10 cellular contexts compared by ENCODE assay signal in the genomic region with DNA sequence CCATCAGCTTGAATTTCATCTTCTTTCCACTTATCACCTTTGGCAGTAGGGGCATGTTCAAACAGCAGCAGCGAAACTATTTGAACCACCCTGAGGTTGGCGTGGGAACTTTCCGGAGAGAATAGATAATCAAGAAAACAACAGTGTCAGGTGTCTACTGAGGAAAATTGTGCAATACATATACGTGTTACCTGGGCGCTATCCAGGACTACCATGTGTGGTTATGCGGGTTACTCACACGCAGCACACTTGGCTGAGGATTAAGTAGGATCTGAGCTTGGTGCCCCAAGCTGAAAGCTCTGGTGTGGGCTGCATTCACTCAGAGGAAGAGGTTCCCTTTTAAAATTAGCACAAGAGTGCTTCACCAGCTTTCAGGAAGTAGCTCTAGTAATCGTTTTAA. TPM values are rescaled to one million over a fixed set of nuclear protein-coding genes. Genes with fewer than 3 reads are reported as not detected.
DNase-seq lines count a peak whose midpoint lies in the region; ATAC-seq and TF ChIP-seq lines count a peak whose summit lies in the region.
"Had no signal": no experiment of that assay in that cellular context is flagged by ENCODE, and none has a peak within 500 bp of the region (broad histone marks: within the 10 kb centered on the region; RNA-seq: fewer than 3 reads in every experiment).

No MANE protein-coding gene starts in this region.

- 57 to 64% (median 62%) methylated on average over 8 of the region's 8 CpGs for WGBS in heart left ventricle, 4 donors

- no peaks in the 10 kb centered on the region for H3K9me3 Mint-ChIP-seq in CD4-positive, CD25-positive, alpha-beta regulatory T cell

- in situ Hi-C loops in KBM-7 (cut with MboI; ENCODE audit: low pct_unique_long_range_greater_than_20kb, low sequenced_read_pairs), result no loop called here

- no peak for TF ChIP-seq CTCF in heart left ventricle (IDR thresholded peaks at IDR 0.05)

- no peaks in the 10 kb centered on the region for H3K9me3 ChIP-seq in CD4-positive, CD25-positive, alpha-beta regulatory T cell (ENCODE audit: control insufficient read depth in 2 of 2, low read length in 2 of 2)
- H3K9me3 ChIP-seq in heart left ventricle, result no peaks in the 10 kb centered on the region
- H3K9me3 ChIP-seq in effector memory CD4-positive, alpha-beta T cell (ENCODE audit: control insufficient read depth, low read length), result no peaks in the 10 kb centered on the region

- no peaks in the 10 kb centered on the region for H3K27me3 ChIP-seq in CD4-positive, CD25-positive, alpha-beta regulatory T cell (ENCODE audit: control insufficient read depth, insufficient read depth, low read length)
- peaks cover 0 to 12% (median 0%) of the 10 kb centered on the region in 9 donors for H3K27me3 ChIP-seq in heart left ventricle
- H3K27me3 ChIP-seq in effector memory CD4-positive, alpha-beta T cell (replicated peaks; ENCODE audit: control insufficient read depth, insufficient read depth, low read length, poor library complexity, severe bottlenecking), result no peaks in the 10 kb centered on the region

- H3K27me3 Mint-ChIP-seq in CD4-positive, CD25-positive, alpha-beta regulatory T cell, result peaks cover 20% of the 10 kb centered on the region

- no peaks in the 10 kb centered on the region for H3K36me3 Mint-ChIP-seq in CD4-positive, CD25-positive, alpha-beta regulatory T cell

- ATAC-seq in CD4-positive, CD25-positive, alpha-beta regulatory T cell (ENCODE audit: low read depth in 2 of 2), result peak in 1 of 2 donors; percentile 34
- no peak for ATAC-seq in heart left ventricle
- ATAC-seq in GM21737 (IDR thresholded peaks at IDR 0.05; ENCODE audit: unreplicated experiment), result no peak
- no peak for ATAC-seq in HG02759 (IDR thresholded peaks at IDR 0.05; ENCODE audit: unreplicated experiment)

- H3K4me3 Mint-ChIP-seq in CD4-positive, CD25-positive, alpha-beta regulatory T cell, result peak overlapping the region in 3 of 4 donors; percentile 48 to 73 (median 67)

- H3K36me3 ChIP-seq in CD4-positive, CD25-positive, alpha-beta regulatory T cell (ENCODE audit: control insufficient read depth, insufficient read depth, low read length), result no peaks in the 10 kb centered on the region
- H3K36me3 ChIP-seq in heart left ventricle, result no peaks in the 10 kb centered on the region
- H3K36me3 ChIP-seq in effector memory CD4-positive, alpha-beta T cell (ENCODE audit: control insufficient read depth, insufficient read depth, low read length), result no peaks in the 10 kb centered on the region

- H3K4me1 ChIP-seq in CD4-positive, CD25-positive, alpha-beta regulatory T cell (ENCODE audit: control insufficient read depth, insufficient read depth, low read length, poor library complexity, severe bottlenecking), result no peaks in the 10 kb centered on the region
- H3K4me1 ChIP-seq in heart left ventricle, result peaks cover 0 to 7% (median 0%) of the 10 kb centered on the region in 12 donors
- H3K4me1 ChIP-seq in effector memory CD4-positive, alpha-beta T cell (ENCODE audit: control insufficient read depth, insufficient read depth, low read length, poor library complexity, severe bottlenecking), result no peaks in the 10 kb centered on the region

- H3K27ac Mint-ChIP-seq in CD4-positive, CD25-positive, alpha-beta regulatory T cell, result peak overlapping the region in 2 of 3 donors; percentile 64 to 91

- peak in 1 of 3 donors; percentile 35 for DNase-seq in CD4-positive, CD25-positive, alpha-beta regulatory T cell
- DNase-seq in KBM-7 (peak; percentile 88), iris pigment epithelial cell (ENCODE audit: low read depth) (peak; percentile 58), heart left ventricle (no peak)
- peak; percentile 11 to 32 for DNase-seq in activated CD4-positive, alpha-beta T cell treated with anti-CD3 and anti-CD28 coated beads, Interleukin-2, amount 50 U/mL, for 48 hours
- no peak for DNase-seq in effector memory CD4-positive, alpha-beta T cell
- DNase-seq: NCI-H1436 treated with DMSO at 0.1 percent for 48 hours, SHP77 treated with DMSO at 0.1 percent for 48 hours had no signal

- no peak overlapping the region for H3K27ac ChIP-seq in CD4-positive, CD25-positive, alpha-beta regulatory T cell (ENCODE audit: insufficient read depth, low read length, poor library complexity, severe bottlenecking)
- no peak overlapping the region for H3K27ac ChIP-seq in heart left ventricle
- no peak overlapping the region for H3K27ac ChIP-seq in effector memory CD4-positive, alpha-beta T cell (ENCODE audit: insufficient read depth, low read length, poor library complexity, severe bottlenecking)

- intact Hi-C loops in heart left ventricle (cut with DNase I), result loop anchor here in 2 of 10 donors (10.0 kb wide), 2 partner anchors 175 to 285 kb away; a partner anchor contains a TSS

- no peak for TF ChIP-seq POLR2A in heart left ventricle (IDR thresholded peaks at IDR 0.05)

- H3K4me1 Mint-ChIP-seq in CD4-positive, CD25-positive, alpha-beta regulatory T cell, result peaks cover 0 to 8% (median 3%) of the 10 kb centered on the region in 4 donors

- H3K4me3 ChIP-seq in CD4-positive, CD25-positive, alpha-beta regulatory T cell (ENCODE audit: low read depth, low read length), result no peak overlapping the region
- no peak overlapping the region for H3K4me3 ChIP-seq in heart left ventricle
- H3K4me3 ChIP-seq in effector memory CD4-positive, alpha-beta T cell (ENCODE audit: insufficient read depth, low read depth, low read length, poor library complexity, severe bottlenecking), result no peak overlapping the region

RNA-seq across cellular contexts. Expression of a gene that starts 8.8 kb away (rescaled TPM):
- 121 TPM for total RNA-seq in CD4-positive, CD25-positive, alpha-beta regulatory T cell
- 100 to 1,000 TPM in 1 of 4 donors, 10 to 100 TPM in 3; 94.0 to 123 (median 97.6) TPM for polyA plus RNA-seq in CD4-positive, CD25-positive, alpha-beta regulatory T cell
- 10 to 100 TPM; 17.0 to 50.0 (median 29.2) TPM for total RNA-seq in heart left ventricle
- polyA plus RNA-seq in heart left ventricle, result 10 to 100 TPM in 1 of 2 donors, 1 to 10 TPM in 1; 8.5 to 25.6 TPM

Comparison
In these comparisons a context has a peak if more than half of its experiments do, and no peak if none do; other contexts are left out.
1. DNase-seq: peak in KBM-7 (single experiment), activated CD4-positive, alpha-beta T cell treated with anti-CD3 and anti-CD28 coated beads, Interleukin-2, amount 50 U/mL, for 48 hours (2 of 2) and iris pigment epithelial cell (single experiment); none in heart left ventricle (0 of 5) and effector memory CD4-positive, alpha-beta T cell (0 of 3).